Comparison of ENCODE assay signal across 1 cellular context in the genomic region with DNA sequence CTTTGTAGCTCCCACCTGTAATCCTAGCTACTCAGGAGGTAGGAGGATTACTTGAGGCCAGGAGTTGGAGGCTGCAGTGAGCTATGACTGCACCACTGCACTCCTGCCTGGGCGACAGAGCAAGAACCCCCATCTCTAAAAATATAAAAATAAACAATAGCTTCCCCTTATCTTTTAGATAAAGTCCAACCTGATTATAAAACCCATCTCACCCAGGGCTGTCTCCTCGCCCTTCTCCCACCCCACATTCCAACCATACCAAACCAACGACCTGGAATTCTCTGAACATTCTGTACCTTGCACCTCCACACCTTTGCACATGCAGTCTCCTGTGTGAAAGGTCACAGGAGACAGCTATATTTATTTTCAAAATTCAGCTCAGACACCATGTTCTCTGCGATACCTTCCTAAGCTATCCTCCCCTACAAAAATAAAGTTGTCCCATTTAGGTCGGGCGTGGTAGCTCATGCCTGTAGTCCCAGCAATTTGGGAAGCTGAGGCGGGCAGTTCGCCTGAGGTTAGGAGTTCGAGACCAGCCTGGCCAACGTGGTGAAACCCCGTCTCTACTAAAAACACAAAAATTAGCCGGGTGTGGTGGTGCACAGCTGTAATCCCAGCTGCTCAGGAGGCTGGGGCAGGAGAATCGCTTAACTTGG.
A peak's percentile ranks its signal among the peaks of the same experiment; 100 is the strongest.
TF ChIP-seq lines count a peak whose summit lies in the region.

No MANE protein-coding gene starts in this region.

TF ChIP-seq in HepG2, 621 proteins besides CTCF, POLR2A, EP300 and RAD21 (continued from another document and continues in another):
- TF ChIP-seq, protein P1, sequence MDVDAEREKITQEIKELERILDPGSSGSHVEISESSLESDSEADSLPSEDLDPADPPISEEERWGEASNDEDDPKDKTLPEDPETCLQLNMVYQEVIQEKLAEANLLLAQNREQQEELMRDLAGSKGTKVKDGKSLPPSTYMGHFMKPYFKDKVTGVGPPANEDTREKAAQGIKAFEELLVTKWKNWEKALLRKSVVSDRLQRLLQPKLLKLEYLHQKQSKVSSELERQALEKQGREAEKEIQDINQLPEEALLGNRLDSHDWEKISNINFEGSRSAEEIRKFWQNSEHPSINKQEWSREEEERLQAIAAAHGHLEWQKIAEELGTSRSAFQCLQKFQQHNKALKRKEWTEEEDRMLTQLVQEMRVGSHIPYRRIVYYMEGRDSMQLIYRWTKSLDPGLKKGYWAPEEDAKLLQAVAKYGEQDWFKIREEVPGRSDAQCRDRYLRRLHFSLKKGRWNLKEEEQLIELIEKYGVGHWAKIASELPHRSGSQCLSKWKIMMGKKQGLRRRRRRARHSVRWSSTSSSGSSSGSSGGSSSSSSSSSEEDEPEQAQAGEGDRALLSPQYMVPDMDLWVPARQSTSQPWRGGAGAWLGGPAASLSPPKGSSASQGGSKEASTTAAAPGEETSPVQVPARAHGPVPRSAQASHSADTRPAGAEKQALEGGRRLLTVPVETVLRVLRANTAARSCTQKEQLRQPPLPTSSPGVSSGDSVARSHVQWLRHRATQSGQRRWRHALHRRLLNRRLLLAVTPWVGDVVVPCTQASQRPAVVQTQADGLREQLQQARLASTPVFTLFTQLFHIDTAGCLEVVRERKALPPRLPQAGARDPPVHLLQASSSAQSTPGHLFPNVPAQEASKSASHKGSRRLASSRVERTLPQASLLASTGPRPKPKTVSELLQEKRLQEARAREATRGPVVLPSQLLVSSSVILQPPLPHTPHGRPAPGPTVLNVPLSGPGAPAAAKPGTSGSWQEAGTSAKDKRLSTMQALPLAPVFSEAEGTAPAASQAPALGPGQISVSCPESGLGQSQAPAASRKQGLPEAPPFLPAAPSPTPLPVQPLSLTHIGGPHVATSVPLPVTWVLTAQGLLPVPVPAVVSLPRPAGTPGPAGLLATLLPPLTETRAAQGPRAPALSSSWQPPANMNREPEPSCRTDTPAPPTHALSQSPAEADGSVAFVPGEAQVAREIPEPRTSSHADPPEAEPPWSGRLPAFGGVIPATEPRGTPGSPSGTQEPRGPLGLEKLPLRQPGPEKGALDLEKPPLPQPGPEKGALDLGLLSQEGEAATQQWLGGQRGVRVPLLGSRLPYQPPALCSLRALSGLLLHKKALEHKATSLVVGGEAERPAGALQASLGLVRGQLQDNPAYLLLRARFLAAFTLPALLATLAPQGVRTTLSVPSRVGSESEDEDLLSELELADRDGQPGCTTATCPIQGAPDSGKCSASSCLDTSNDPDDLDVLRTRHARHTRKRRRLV (CRISPR knock-in tag; IDR thresholded peaks at IDR 0.05): no peak
- TF ChIP-seq SSRP1 (CRISPR knock-in tag; IDR thresholded peaks at IDR 0.05) (no peak), TOE1 (CRISPR knock-in tag; IDR thresholded peaks at IDR 0.05) (no peak), THYN1 (CRISPR knock-in tag; IDR thresholded peaks at IDR 0.05; ENCODE audit: borderline replicate concordance, low read depth) (no peak), MAFG (CRISPR knock-in tag; IDR thresholded peaks at IDR 0.05) (no peak), KAT7 (CRISPR knock-in tag; IDR thresholded peaks at IDR 0.05; ENCODE audit: borderline replicate concordance) (no peak), ZFP82 (CRISPR knock-in tag; IDR thresholded peaks at IDR 0.05; ENCODE audit: borderline replicate concordance) (no peak), SNAPC2 (CRISPR knock-in tag; IDR thresholded peaks at IDR 0.05) (no peak), ZNF703 (CRISPR knock-in tag; IDR thresholded peaks at IDR 0.05; ENCODE audit: borderline replicate concordance) (no peak), RXRA (CRISPR knock-in tag; IDR thresholded peaks at IDR 0.05) (peak; percentile 84), ARNTL (CRISPR knock-in tag; IDR thresholded peaks at IDR 0.05) (peak; percentile 37; the same call in 1 of the 2 replicates), SAFB2 (CRISPR knock-in tag; IDR thresholded peaks at IDR 0.05; ENCODE audit: borderline replicate concordance, low read depth) (no peak), FOXO1 (CRISPR knock-in tag; IDR thresholded peaks at IDR 0.05) (no peak), ZBTB21 (CRISPR knock-in tag; IDR thresholded peaks at IDR 0.05) (no peak), NFKB2 (CRISPR knock-in tag; IDR thresholded peaks at IDR 0.05; ENCODE audit: borderline replicate concordance) (no peak; the same call in 1 of the 2 replicates), KLF11 (CRISPR knock-in tag; IDR thresholded peaks at IDR 0.05) (no peak)
- TF ChIP-seq, protein P2, sequence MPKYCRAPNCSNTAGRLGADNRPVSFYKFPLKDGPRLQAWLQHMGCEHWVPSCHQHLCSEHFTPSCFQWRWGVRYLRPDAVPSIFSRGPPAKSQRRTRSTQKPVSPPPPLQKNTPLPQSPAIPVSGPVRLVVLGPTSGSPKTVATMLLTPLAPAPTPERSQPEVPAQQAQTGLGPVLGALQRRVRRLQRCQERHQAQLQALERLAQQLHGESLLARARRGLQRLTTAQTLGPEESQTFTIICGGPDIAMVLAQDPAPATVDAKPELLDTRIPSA (CRISPR knock-in tag; IDR thresholded peaks at IDR 0.05; ENCODE audit: borderline replicate concordance): no peak
- TF ChIP-seq, protein P3, sequence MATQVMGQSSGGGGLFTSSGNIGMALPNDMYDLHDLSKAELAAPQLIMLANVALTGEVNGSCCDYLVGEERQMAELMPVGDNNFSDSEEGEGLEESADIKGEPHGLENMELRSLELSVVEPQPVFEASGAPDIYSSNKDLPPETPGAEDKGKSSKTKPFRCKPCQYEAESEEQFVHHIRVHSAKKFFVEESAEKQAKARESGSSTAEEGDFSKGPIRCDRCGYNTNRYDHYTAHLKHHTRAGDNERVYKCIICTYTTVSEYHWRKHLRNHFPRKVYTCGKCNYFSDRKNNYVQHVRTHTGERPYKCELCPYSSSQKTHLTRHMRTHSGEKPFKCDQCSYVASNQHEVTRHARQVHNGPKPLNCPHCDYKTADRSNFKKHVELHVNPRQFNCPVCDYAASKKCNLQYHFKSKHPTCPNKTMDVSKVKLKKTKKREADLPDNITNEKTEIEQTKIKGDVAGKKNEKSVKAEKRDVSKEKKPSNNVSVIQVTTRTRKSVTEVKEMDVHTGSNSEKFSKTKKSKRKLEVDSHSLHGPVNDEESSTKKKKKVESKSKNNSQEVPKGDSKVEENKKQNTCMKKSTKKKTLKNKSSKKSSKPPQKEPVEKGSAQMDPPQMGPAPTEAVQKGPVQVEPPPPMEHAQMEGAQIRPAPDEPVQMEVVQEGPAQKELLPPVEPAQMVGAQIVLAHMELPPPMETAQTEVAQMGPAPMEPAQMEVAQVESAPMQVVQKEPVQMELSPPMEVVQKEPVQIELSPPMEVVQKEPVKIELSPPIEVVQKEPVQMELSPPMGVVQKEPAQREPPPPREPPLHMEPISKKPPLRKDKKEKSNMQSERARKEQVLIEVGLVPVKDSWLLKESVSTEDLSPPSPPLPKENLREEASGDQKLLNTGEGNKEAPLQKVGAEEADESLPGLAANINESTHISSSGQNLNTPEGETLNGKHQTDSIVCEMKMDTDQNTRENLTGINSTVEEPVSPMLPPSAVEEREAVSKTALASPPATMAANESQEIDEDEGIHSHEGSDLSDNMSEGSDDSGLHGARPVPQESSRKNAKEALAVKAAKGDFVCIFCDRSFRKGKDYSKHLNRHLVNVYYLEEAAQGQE (IDR thresholded peaks at IDR 0.05; ENCODE audit: borderline replicate concordance in 1 of 2, low read depth in 1 of 2, low read length in 2 of 2): 0 out of 4 replicates have a peak, but pooled peaks of 1 of the 2 experiments have one; percentile 19
- TF ChIP-seq, protein P4, sequence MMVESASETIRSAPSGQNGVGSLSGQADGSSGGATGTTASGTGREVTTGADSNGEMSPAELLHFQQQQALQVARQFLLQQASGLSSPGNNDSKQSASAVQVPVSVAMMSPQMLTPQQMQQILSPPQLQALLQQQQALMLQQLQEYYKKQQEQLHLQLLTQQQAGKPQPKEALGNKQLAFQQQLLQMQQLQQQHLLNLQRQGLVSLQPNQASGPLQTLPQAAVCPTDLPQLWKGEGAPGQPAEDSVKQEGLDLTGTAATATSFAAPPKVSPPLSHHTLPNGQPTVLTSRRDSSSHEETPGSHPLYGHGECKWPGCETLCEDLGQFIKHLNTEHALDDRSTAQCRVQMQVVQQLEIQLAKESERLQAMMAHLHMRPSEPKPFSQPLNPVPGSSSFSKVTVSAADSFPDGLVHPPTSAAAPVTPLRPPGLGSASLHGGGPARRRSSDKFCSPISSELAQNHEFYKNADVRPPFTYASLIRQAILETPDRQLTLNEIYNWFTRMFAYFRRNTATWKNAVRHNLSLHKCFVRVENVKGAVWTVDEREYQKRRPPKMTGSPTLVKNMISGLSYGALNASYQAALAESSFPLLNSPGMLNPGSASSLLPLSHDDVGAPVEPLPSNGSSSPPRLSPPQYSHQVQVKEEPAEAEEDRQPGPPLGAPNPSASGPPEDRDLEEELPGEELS (CRISPR knock-in tag; IDR thresholded peaks at IDR 0.05): peak; percentile 44; the same call in 1 of the 2 replicates
- TF ChIP-seq, protein P5, sequence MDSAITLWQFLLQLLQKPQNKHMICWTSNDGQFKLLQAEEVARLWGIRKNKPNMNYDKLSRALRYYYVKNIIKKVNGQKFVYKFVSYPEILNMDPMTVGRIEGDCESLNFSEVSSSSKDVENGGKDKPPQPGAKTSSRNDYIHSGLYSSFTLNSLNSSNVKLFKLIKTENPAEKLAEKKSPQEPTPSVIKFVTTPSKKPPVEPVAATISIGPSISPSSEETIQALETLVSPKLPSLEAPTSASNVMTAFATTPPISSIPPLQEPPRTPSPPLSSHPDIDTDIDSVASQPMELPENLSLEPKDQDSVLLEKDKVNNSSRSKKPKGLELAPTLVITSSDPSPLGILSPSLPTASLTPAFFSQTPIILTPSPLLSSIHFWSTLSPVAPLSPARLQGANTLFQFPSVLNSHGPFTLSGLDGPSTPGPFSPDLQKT (CRISPR knock-in tag; IDR thresholded peaks at IDR 0.05; ENCODE audit: borderline replicate concordance): no peak
- TF ChIP-seq, protein P6, sequence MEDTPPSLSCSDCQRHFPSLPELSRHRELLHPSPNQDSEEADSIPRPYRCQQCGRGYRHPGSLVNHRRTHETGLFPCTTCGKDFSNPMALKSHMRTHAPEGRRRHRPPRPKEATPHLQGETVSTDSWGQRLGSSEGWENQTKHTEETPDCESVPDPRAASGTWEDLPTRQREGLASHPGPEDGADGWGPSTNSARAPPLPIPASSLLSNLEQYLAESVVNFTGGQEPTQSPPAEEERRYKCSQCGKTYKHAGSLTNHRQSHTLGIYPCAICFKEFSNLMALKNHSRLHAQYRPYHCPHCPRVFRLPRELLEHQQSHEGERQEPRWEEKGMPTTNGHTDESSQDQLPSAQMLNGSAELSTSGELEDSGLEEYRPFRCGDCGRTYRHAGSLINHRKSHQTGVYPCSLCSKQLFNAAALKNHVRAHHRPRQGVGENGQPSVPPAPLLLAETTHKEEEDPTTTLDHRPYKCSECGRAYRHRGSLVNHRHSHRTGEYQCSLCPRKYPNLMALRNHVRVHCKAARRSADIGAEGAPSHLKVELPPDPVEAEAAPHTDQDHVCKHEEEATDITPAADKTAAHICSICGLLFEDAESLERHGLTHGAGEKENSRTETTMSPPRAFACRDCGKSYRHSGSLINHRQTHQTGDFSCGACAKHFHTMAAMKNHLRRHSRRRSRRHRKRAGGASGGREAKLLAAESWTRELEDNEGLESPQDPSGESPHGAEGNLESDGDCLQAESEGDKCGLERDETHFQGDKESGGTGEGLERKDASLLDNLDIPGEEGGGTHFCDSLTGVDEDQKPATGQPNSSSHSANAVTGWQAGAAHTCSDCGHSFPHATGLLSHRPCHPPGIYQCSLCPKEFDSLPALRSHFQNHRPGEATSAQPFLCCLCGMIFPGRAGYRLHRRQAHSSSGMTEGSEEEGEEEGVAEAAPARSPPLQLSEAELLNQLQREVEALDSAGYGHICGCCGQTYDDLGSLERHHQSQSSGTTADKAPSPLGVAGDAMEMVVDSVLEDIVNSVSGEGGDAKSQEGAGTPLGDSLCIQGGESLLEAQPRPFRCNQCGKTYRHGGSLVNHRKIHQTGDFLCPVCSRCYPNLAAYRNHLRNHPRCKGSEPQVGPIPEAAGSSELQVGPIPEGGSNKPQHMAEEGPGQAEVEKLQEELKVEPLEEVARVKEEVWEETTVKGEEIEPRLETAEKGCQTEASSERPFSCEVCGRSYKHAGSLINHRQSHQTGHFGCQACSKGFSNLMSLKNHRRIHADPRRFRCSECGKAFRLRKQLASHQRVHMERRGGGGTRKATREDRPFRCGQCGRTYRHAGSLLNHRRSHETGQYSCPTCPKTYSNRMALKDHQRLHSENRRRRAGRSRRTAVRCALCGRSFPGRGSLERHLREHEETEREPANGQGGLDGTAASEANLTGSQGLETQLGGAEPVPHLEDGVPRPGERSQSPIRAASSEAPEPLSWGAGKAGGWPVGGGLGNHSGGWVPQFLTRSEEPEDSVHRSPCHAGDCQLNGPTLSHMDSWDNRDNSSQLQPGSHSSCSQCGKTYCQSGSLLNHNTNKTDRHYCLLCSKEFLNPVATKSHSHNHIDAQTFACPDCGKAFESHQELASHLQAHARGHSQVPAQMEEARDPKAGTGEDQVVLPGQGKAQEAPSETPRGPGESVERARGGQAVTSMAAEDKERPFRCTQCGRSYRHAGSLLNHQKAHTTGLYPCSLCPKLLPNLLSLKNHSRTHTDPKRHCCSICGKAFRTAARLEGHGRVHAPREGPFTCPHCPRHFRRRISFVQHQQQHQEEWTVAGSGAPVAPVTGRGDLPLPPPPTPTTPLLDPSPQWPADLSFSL (CRISPR knock-in tag; IDR thresholded peaks at IDR 0.05): no peak
- TF ChIP-seq, protein P7, sequence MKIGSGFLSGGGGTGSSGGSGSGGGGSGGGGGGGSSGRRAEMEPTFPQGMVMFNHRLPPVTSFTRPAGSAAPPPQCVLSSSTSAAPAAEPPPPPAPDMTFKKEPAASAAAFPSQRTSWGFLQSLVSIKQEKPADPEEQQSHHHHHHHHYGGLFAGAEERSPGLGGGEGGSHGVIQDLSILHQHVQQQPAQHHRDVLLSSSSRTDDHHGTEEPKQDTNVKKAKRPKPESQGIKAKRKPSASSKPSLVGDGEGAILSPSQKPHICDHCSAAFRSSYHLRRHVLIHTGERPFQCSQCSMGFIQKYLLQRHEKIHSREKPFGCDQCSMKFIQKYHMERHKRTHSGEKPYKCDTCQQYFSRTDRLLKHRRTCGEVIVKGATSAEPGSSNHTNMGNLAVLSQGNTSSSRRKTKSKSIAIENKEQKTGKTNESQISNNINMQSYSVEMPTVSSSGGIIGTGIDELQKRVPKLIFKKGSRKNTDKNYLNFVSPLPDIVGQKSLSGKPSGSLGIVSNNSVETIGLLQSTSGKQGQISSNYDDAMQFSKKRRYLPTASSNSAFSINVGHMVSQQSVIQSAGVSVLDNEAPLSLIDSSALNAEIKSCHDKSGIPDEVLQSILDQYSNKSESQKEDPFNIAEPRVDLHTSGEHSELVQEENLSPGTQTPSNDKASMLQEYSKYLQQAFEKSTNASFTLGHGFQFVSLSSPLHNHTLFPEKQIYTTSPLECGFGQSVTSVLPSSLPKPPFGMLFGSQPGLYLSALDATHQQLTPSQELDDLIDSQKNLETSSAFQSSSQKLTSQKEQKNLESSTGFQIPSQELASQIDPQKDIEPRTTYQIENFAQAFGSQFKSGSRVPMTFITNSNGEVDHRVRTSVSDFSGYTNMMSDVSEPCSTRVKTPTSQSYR (CRISPR knock-in tag; IDR thresholded peaks at IDR 0.05; ENCODE audit: borderline replicate concordance): no peak; the same call in 1 of the 2 replicates
- TF ChIP-seq, protein P8, sequence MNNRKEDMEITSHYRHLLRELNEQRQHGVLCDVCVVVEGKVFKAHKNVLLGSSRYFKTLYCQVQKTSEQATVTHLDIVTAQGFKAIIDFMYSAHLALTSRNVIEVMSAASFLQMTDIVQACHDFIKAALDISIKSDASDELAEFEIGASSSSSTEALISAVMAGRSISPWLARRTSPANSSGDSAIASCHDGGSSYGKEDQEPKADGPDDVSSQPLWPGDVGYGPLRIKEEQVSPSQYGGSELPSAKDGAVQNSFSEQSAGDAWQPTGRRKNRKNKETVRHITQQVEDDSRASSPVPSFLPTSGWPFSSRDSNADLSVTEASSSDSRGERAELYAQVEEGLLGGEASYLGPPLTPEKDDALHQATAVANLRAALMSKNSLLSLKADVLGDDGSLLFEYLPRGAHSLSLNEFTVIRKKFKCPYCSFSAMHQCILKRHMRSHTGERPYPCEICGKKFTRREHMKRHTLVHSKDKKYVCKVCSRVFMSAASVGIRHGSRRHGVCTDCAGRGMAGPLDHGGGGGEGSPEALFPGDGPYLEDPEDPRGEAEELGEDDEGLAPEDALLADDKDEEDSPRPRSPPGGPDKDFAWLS (CRISPR knock-in tag; IDR thresholded peaks at IDR 0.05; ENCODE audit: borderline replicate concordance): no peak
